1 cellular context compared by ENCODE assay signal in the genomic region with DNA sequence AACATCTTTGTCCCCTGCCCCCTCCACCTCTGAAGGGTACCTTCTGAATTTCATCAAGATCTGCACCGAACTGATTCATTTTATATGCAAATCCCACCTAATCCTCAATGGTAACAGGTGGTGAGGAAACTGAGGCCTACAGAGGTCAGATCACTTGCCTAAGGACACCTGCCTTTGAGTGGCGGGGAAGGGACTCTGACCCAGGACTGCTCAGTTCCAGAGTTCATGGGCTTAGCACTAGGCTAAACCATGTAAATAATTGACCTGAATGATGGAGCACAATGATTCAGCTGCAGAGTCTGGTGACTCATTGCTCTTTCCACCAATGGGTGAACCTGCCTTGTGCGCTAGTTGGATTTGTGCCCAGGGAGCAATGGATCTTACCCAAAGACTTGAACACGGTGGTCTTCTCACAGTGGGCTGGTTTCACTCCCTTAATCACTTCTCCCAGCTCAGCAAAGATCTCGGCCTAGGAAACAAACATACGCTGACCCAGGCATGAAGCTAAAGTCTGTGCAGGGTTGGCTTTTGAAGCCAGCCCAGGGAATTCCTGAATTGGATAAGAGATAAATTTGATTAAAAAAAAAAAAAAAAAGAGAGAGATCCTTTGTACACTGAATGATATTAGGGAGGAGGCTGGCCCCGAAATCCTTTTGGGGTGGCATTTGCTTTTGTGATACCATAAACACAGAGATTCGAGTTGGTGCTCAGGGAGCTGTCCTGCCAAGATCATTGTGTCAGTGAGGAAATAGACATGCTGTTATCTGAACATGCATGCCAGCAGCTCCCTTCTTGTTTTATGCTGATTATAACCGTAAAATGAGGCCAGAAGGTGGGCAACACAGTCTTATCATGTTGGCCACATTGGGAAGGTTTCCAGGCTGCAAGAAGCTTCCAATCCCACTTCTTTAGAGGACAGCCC.
TF ChIP-seq lines count a peak whose summit lies in the region.

No MANE protein-coding gene starts in this region.

TF ChIP-seq in A549, 52 proteins besides CTCF, POLR2A, EP300 and RAD21 (continued from another document):
- TF ChIP-seq, protein P1, sequence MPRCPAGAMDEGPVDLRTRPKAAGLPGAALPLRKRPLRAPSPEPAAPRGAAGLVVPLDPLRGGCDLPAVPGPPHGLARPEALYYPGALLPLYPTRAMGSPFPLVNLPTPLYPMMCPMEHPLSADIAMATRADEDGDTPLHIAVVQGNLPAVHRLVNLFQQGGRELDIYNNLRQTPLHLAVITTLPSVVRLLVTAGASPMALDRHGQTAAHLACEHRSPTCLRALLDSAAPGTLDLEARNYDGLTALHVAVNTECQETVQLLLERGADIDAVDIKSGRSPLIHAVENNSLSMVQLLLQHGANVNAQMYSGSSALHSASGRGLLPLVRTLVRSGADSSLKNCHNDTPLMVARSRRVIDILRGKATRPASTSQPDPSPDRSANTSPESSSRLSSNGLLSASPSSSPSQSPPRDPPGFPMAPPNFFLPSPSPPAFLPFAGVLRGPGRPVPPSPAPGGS (IDR thresholded peaks at IDR 0.05), result no peak
- TF ChIP-seq, protein P2, sequence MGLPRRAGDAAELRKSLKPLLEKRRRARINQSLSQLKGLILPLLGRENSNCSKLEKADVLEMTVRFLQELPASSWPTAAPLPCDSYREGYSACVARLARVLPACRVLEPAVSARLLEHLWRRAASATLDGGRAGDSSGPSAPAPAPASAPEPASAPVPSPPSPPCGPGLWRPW (IDR thresholded peaks at IDR 0.05), result no peak
- TF ChIP-seq FOXS1 (CRISPR knock-in tag; IDR thresholded peaks at IDR 0.05) (no peak), MYC (IDR thresholded peaks at IDR 0.05; ENCODE audit: borderline replicate concordance, low read length) (no peak), CBX2 (IDR thresholded peaks at IDR 0.05; ENCODE audit: borderline replicate concordance, low read depth) (no peak), ZNF302 (CRISPR knock-in tag; IDR thresholded peaks at IDR 0.05) (no peak), CHD2 (IDR thresholded peaks at IDR 0.05; ENCODE audit: low read length, partially characterized antibody) (no peak), CEBPB (IDR thresholded peaks at IDR 0.05) (no peak), POLR2AphosphoS2 (conservative IDR thresholded peaks at IDR 0.05; ENCODE audit: low read length) (no peak), JUNB (IDR thresholded peaks at IDR 0.05) (peak; percentile 44; the same call in 1 of the 2 replicates), PBX3 (IDR thresholded peaks at IDR 0.05) (no peak), MAZ (IDR thresholded peaks at IDR 0.05; ENCODE audit: borderline replicate concordance, low read depth, low read length) (no peak), GATA3 (IDR thresholded peaks at IDR 0.05; ENCODE audit: borderline replicate concordance) (no peak), MAFK (IDR thresholded peaks at IDR 0.05; ENCODE audit: partially characterized antibody) (peak; percentile 38), SMC3 (IDR thresholded peaks at IDR 0.05) (no peak), KDM1A (IDR thresholded peaks at IDR 0.05; ENCODE audit: low read depth) (no peak), NFE2L2 (conservative IDR thresholded peaks at IDR 0.05; ENCODE audit: low read length) (no peak), FOSL2 (IDR thresholded peaks at IDR 0.05) (peak; percentile 79), FOSL2 (CRISPR knock-in tag; IDR thresholded peaks at IDR 0.05) (peak; percentile 95), NPAS2 (CRISPR knock-in tag; IDR thresholded peaks at IDR 0.05; ENCODE audit: borderline replicate concordance) (no peak), HEYL (CRISPR knock-in tag; IDR thresholded peaks at IDR 0.05) (no peak), KDM5A (IDR thresholded peaks at IDR 0.05) (no peak), ZC3H11A (IDR thresholded peaks at IDR 0.05) (no peak), RFX5 (IDR thresholded peaks at IDR 0.05) (no peak), PHF8 (IDR thresholded peaks at IDR 0.05; ENCODE audit: borderline replicate concordance, low read depth) (no peak), BHLHE40 (IDR thresholded peaks at IDR 0.05; ENCODE audit: low read depth, low read length) (no peak), ATOH8 (CRISPR knock-in tag; IDR thresholded peaks at IDR 0.05; ENCODE audit: low read depth) (no peak), JUN (IDR thresholded peaks at IDR 0.05) (peak in 1 of 2 experiments; percentile 18; a peak in 1 of 5 replicates)
- TF ChIP-seq, protein P3, sequence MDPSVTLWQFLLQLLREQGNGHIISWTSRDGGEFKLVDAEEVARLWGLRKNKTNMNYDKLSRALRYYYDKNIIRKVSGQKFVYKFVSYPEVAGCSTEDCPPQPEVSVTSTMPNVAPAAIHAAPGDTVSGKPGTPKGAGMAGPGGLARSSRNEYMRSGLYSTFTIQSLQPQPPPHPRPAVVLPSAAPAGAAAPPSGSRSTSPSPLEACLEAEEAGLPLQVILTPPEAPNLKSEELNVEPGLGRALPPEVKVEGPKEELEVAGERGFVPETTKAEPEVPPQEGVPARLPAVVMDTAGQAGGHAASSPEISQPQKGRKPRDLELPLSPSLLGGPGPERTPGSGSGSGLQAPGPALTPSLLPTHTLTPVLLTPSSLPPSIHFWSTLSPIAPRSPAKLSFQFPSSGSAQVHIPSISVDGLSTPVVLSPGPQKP (IDR thresholded peaks at IDR 0.05; ENCODE audit: low read depth, low read length), result no peak
- TF ChIP-seq, protein P4, sequence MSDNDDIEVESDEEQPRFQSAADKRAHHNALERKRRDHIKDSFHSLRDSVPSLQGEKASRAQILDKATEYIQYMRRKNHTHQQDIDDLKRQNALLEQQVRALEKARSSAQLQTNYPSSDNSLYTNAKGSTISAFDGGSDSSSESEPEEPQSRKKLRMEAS (IDR thresholded peaks at IDR 0.05), result peak; percentile 43
- TF ChIP-seq, protein P5, sequence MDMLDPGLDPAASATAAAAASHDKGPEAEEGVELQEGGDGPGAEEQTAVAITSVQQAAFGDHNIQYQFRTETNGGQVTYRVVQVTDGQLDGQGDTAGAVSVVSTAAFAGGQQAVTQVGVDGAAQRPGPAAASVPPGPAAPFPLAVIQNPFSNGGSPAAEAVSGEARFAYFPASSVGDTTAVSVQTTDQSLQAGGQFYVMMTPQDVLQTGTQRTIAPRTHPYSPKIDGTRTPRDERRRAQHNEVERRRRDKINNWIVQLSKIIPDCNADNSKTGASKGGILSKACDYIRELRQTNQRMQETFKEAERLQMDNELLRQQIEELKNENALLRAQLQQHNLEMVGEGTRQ (IDR thresholded peaks at IDR 0.05), result no peak
- TF ChIP-seq, protein P6, sequence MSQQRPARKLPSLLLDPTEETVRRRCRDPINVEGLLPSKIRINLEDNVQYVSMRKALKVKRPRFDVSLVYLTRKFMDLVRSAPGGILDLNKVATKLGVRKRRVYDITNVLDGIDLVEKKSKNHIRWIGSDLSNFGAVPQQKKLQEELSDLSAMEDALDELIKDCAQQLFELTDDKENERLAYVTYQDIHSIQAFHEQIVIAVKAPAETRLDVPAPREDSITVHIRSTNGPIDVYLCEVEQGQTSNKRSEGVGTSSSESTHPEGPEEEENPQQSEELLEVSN (IDR thresholded peaks at IDR 0.05; ENCODE audit: borderline replicate concordance, low read depth), result no peak
